Comparison of ENCODE assay signal across 25 cellular contexts in genomic region chr6:41170547-41171160, GRCh38. TPM values are rescaled to one million over a fixed set of nuclear protein-coding genes. Genes with fewer than 3 reads are reported as not detected.
"Had no signal": no experiment of that assay in that cellular context is flagged by ENCODE, and none has a peak within 500 bp of the region (broad histone marks: within the 10 kb centered on the region; RNA-seq: fewer than 3 reads in every experiment).

No MANE protein-coding gene starts in this region.

- H3K9me3 Mint-ChIP-seq: central memory CD8-positive, alpha-beta T cell; effector memory CD8-positive, alpha-beta T cell; memory B cell; naive B cell; stimulated activated naive CD8-positive, alpha-beta T cell treated with anti-CD3 and anti-CD28 coated beads, Interleukin-15, amount 100 ng/mL, for 72 hours had no signal

- H3K36me3 Mint-ChIP-seq: activated naive CD8-positive, alpha-beta T cell; memory B cell had no signal

- ATAC-seq: effector memory CD8-positive, alpha-beta T cell; left cardiac atrium; mucosa of descending colon; right lobe of liver; stimulated activated naive CD8-positive, alpha-beta T cell treated with anti-CD3 and anti-CD28 coated beads, Interleukin-15, amount 100 ng/mL, for 72 hours had no signal

- H3K4me3 Mint-ChIP-seq: activated naive CD8-positive, alpha-beta T cell; central memory CD8-positive, alpha-beta T cell; effector memory CD8-positive, alpha-beta T cell; memory B cell; naive B cell; stimulated activated naive CD8-positive, alpha-beta T cell treated with anti-CD3 and anti-CD28 coated beads, Interleukin-15, amount 100 ng/mL, for 72 hours had no signal

- H3K4me1 Mint-ChIP-seq: memory B cell had no signal

- DNase-seq: activated gamma-delta T cell treated with Interleukin-2 at 50 U/mL for 16 hours; adrenal gland; effector memory CD8-positive, alpha-beta T cell; glutamatergic neuron; hippocampal formation; left cardiac atrium; mucosa of descending colon; naive B cell; nucleus accumbens; stimulated activated CD4-positive, alpha-beta T cell treated with anti-CD3 and anti-CD28 coated beads, Interleukin-1b, Interleukin-23, amount 100 ng/mL, for 48 hours; stimulated activated naive CD8-positive, alpha-beta T cell treated with anti-CD3 and anti-CD28 coated beads, Interleukin-15, amount 100 ng/mL, for 72 hours; T-helper 1 cell; uterus had no signal

- H3K27ac Mint-ChIP-seq: activated naive CD8-positive, alpha-beta T cell; effector memory CD8-positive, alpha-beta T cell; memory B cell had no signal

- H3K27me3 Mint-ChIP-seq: stimulated activated naive CD8-positive, alpha-beta T cell treated with anti-CD3 and anti-CD28 coated beads, Interleukin-15, amount 100 ng/mL, for 72 hours had no signal

RNA-seq across cellular contexts. Expression of gene TREM2, which starts 7.7 kb away (rescaled TPM):
- total RNA-seq: activated CD8-positive, alpha-beta memory T cell treated with anti-CD3 and anti-CD28 coated beads for 36 hours; dermis microvascular lymphatic vessel endothelial cell had no signal

RNA-seq across cellular contexts. Expression of gene TREML1, which starts 16.5 kb away (rescaled TPM):
- total RNA-seq: activated CD8-positive, alpha-beta memory T cell treated with anti-CD3 and anti-CD28 coated beads for 36 hours; dermis microvascular lymphatic vessel endothelial cell; left cardiac atrium; lower leg skin; suprapubic skin had no signal

RNA-seq across cellular contexts. Expression of gene TREML2, which starts 30.3 kb away (rescaled TPM):
- total RNA-seq: dermis microvascular lymphatic vessel endothelial cell, mucosa of descending colon, suprapubic skin, tibial nerve had no signal

RNA-seq across cellular contexts. Expression of gene TREML4, which starts 57.5 kb away (rescaled TPM):
- total RNA-seq: activated CD8-positive, alpha-beta memory T cell treated with anti-CD3 and anti-CD28 coated beads for 36 hours; adrenal gland; breast epithelium; dermis microvascular lymphatic vessel endothelial cell; esophagus muscularis mucosa; frontal cortex; left cardiac atrium; lower leg skin; mucosa of descending colon; suprapubic skin; tibial nerve; uterus had no signal
